In genomic region chr7:39623312-39624201, GRCh38 we compare ENCODE assay signal across 8 cellular contexts. TPM values are rescaled to one million over a fixed set of nuclear protein-coding genes. Genes with fewer than 3 reads are reported as not detected.
A peak's percentile ranks its signal among the peaks of the same experiment; 100 is the strongest.
DNase-seq lines count a peak whose midpoint lies in the region; ATAC-seq and TF ChIP-seq lines count a peak whose summit lies in the region.

A gene with protein sequence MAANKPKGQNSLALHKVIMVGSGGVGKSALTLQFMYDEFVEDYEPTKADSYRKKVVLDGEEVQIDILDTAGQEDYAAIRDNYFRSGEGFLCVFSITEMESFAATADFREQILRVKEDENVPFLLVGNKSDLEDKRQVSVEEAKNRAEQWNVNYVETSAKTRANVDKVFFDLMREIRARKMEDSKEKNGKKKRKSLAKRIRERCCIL (plus strand): TSS chr7:39623572. CDS start chr7:39686668, 63,096 bp downstream.

- H3K27me3 Mint-ChIP-seq in activated B cell treated with CpG ODN at 0.5 μM for 24 hours, result no peaks in the 10 kb centered on the region

- peaks cover 7% of the 10 kb centered on the region for H3F3A ChIP-seq in smooth muscle cell (ENCODE audit: low read depth)

- no peaks in the 10 kb centered on the region for H3K27me3 ChIP-seq in smooth muscle cell (ENCODE audit: low read depth)

- CTCF ChIA-PET in activated B cell treated with CpG ODN at 0.5 μM for 24 hours (lab: Charles Lee), result interaction anchor here (1.0 to 1.5 kb wide), 3 partner anchors 31 to 119 kb away, joined by 3 to 11 read pairs (median 4); no protein-coding TSS in a partner anchor

- no peaks in the 10 kb centered on the region for H3K9me3 Mint-ChIP-seq in activated B cell treated with CpG ODN at 0.5 μM for 24 hours

- peak; percentile 92 for DNase-seq in AG08395 (ENCODE audit: low spot score)
- peak; percentile 98 for DNase-seq in NCI-H226
- peak; percentile 84 for DNase-seq in activated B cell treated with CpG ODN at 0.5 μM for 24 hours
- DNase-seq in cardiac fibroblast (ENCODE audit: low read depth in 2 of 2), result peak; percentile 96 to 97
- peak; percentile 97 for DNase-seq in iPS-NIHi7 (ENCODE audit: extremely low spot score)
- peak; percentile 71 for DNase-seq in smooth muscle cell (lab: John Stamatoyannopoulos, UW; ENCODE audit: unreplicated experiment)

- peak within 1 kb of the TSS; percentile 97 for H3K4me2 ChIP-seq in smooth muscle cell

- H3K27ac ChIP-seq in smooth muscle cell (ENCODE audit: low read depth), result peak within 1 kb of the TSS; percentile 98

- H3K4me3 ChIP-seq in cardiac fibroblast (replicated peaks in 1 of 2; ENCODE audit: low read depth in 2 of 2, low read length in 2 of 2) (peak within 1 kb of the TSS; percentile 77 to 82), smooth muscle cell (peak within 1 kb of the TSS; percentile 87)

- H3K36me3 Mint-ChIP-seq in activated B cell treated with CpG ODN at 0.5 μM for 24 hours (ENCODE audit: low read depth), result peaks cover 14% of the 10 kb centered on the region

- peaks cover 56% of the 10 kb centered on the region for H3K4me1 Mint-ChIP-seq in activated B cell treated with CpG ODN at 0.5 μM for 24 hours

- peaks cover 49% of the 10 kb centered on the region for H3K79me2 ChIP-seq in smooth muscle cell (ENCODE audit: low read depth)

- ATAC-seq in GM18907 (IDR thresholded peaks at IDR 0.05; ENCODE audit: unreplicated experiment), result peak; percentile 96
- peak; percentile 90 for ATAC-seq in HG03139 (IDR thresholded peaks at IDR 0.05; ENCODE audit: unreplicated experiment)
- ATAC-seq in activated B cell treated with CpG ODN at 0.5 μM for 24 hours (ENCODE audit: low read depth), result peak; percentile 91

- under 1% methylated on average over 38 of the region's 100 CpGs for WGBS in smooth muscle cell (ENCODE audit: low lambda C conversion rate)

- peaks cover 44% of the 10 kb centered on the region for H4K20me1 ChIP-seq in smooth muscle cell (ENCODE audit: low read depth)

- no peaks in the 10 kb centered on the region for H3K36me3 ChIP-seq in smooth muscle cell (ENCODE audit: low read depth)

- peaks cover 25% of the 10 kb centered on the region for H3K4me1 ChIP-seq in smooth muscle cell (ENCODE audit: low read depth)

- POLR2A ChIA-PET in activated B cell treated with CpG ODN at 0.5 μM for 24 hours (lab: Charles Lee), result interaction anchor here (0.6 to 5.5 kb wide), 16 partner anchors 8 to 511 kb away, joined by 3 to 80 read pairs (median 4); partner anchors contain the start of genes CDK13, SUGCT and YAE1

- H3K27ac Mint-ChIP-seq in activated B cell treated with CpG ODN at 0.5 μM for 24 hours, result peak within 1 kb of the TSS; percentile 91

- TF ChIP-seq CTCF in activated B cell treated with CpG ODN at 0.5 μM for 24 hours (IDR thresholded peaks at IDR 0.05) (no peak), cardiac fibroblast (IDR thresholded peaks at IDR 0.05; ENCODE audit: low read depth, low read length) (no peak), smooth muscle cell (IDR thresholded peaks at IDR 0.05; ENCODE audit: borderline replicate concordance, insufficient read depth, poor library complexity, severe bottlenecking) (no peak)

- intact Hi-C loops in activated B cell treated with CpG ODN at 0.5 μM for 24 hours (cut with micrococcal nuclease), result loop anchor here (1.0 to 10.0 kb wide), 9 partner anchors 35 to 1836 kb away; partner anchors contain the start of genes MPLKIP, STARD3NL, VPS41 and YAE1

- H3K4me3 Mint-ChIP-seq in activated B cell treated with CpG ODN at 0.5 μM for 24 hours, result peak within 1 kb of the TSS; percentile 94

- H3K9ac ChIP-seq in smooth muscle cell (ENCODE audit: low read depth), result peak within 1 kb of the TSS; percentile 97

- H3K9me3 ChIP-seq in smooth muscle cell (replicated peaks; ENCODE audit: low read depth), result no peaks in the 10 kb centered on the region

- peak within 1 kb of the TSS; percentile 70 for H2AFZ ChIP-seq in smooth muscle cell (ENCODE audit: low read depth)

RNA-seq across cellular contexts. Expression of the gene that starts here (rescaled TPM):
- total RNA-seq in activated B cell treated with CpG ODN at 0.5 μM for 24 hours (32.6 and 37.3 TPM in 2 replicates), smooth muscle cell (19.5 TPM in 2 replicates)
- polyA plus RNA-seq in smooth muscle cell, result 42.8 and 59.8 TPM in 2 replicates

Comparison
In these comparisons a context has a peak if more than half of its experiments do, and no peak if none do; other contexts are left out.
1. Peak in every context shown above with its lines: DNase-seq, ATAC-seq, H3K4me3 ChIP-seq and H3K27ac ChIP-seq.